In the genomic region with DNA sequence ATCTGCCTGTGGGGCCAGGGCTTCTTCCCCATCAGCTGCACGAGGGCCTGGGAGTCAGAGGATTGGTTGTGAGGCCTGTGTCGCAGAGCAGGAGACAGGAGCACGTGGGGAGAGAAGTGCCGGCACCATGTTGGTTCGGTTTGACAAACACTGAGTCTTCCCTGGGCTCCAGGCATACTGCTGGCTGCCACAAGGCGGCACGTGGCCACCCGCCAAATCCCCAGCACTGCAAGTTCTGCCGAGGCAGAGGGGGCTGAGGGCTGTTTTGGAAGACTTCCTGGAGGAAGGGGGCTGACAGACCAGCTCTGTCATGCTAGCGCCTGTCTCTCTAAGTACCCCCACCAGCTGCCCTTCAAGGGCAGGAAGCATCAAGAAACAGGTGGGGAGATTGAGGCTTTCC, we compare ENCODE assay signal across 1 cellular context.
TF ChIP-seq lines count a peak whose summit lies in the region.

No MANE protein-coding gene starts in this region.

TF ChIP-seq in WTC11, 78 proteins besides CTCF, POLR2A, EP300 and RAD21 (continued from another document):
- TF ChIP-seq, protein P1, sequence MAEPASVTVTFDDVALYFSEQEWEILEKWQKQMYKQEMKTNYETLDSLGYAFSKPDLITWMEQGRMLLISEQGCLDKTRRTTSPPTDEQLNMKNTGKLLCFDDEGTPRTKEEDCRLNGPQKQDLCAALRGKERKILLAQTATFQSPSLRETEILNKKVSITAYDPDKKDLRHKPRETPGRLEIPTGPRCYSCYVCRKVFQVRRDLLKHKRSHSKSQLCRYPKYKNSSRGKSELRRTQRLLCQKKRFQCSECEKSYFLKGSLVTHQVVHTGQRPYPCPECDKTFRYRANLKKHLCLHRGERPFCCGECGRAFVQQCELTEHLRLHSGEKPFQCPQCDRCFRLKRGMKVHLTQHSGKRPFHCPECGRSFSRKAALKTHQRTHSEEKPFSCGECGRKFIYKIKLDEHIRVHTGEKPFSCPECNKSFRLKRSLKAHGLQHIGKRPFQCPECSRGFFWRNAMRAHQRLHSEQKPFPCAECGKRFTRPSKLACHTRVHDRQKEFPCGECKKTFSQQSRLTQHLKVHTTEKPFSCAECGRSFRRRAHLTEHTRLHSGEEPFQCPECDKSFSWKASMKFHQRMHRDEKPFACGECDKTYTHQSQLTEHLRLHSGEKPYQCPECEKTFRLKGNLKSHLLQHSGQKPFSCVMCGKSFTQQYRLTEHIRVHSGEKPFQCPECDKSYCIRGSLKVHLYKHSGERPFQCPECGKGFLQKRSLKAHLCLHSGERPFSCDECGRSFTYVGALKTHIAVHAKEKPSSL (CRISPR knock-in tag; conservative IDR thresholded peaks at IDR 0.05): no peak
- TF ChIP-seq, protein P2, sequence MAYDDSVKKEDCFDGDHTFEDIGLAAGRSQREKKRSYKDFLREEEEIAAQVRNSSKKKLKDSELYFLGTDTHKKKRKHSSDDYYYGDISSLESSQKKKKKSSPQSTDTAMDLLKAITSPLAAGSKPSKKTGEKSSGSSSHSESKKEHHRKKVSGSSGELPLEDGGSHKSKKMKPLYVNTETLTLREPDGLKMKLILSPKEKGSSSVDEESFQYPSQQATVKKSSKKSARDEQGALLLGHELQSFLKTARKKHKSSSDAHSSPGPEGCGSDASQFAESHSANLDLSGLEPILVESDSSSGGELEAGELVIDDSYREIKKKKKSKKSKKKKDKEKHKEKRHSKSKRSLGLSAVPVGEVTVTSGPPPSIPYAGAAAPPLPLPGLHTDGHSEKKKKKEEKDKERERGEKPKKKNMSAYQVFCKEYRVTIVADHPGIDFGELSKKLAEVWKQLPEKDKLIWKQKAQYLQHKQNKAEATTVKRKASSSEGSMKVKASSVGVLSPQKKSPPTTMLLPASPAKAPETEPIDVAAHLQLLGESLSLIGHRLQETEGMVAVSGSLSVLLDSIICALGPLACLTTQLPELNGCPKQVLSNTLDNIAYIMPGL (CRISPR knock-in tag; IDR thresholded peaks at IDR 0.05): no peak
- TF ChIP-seq ELF4 (CRISPR knock-in tag; IDR thresholded peaks at IDR 0.05; ENCODE audit: low read depth): no peak
- no peak for TF ChIP-seq MLX (CRISPR knock-in tag; IDR thresholded peaks at IDR 0.05)
- TF ChIP-seq, protein P3, sequence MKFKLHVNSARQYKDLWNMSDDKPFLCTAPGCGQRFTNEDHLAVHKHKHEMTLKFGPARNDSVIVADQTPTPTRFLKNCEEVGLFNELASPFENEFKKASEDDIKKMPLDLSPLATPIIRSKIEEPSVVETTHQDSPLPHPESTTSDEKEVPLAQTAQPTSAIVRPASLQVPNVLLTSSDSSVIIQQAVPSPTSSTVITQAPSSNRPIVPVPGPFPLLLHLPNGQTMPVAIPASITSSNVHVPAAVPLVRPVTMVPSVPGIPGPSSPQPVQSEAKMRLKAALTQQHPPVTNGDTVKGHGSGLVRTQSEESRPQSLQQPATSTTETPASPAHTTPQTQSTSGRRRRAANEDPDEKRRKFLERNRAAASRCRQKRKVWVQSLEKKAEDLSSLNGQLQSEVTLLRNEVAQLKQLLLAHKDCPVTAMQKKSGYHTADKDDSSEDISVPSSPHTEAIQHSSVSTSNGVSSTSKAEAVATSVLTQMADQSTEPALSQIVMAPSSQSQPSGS (CRISPR knock-in tag; IDR thresholded peaks at IDR 0.05; ENCODE audit: borderline replicate concordance, low read depth): no peak
- no peak for TF ChIP-seq ZNF512 (CRISPR knock-in tag; IDR thresholded peaks at IDR 0.05; ENCODE audit: borderline replicate concordance)
- TF ChIP-seq, protein P4, sequence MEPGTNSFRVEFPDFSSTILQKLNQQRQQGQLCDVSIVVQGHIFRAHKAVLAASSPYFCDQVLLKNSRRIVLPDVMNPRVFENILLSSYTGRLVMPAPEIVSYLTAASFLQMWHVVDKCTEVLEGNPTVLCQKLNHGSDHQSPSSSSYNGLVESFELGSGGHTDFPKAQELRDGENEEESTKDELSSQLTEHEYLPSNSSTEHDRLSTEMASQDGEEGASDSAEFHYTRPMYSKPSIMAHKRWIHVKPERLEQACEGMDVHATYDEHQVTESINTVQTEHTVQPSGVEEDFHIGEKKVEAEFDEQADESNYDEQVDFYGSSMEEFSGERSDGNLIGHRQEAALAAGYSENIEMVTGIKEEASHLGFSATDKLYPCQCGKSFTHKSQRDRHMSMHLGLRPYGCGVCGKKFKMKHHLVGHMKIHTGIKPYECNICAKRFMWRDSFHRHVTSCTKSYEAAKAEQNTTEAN (CRISPR knock-in tag; IDR thresholded peaks at IDR 0.05): no peak
- TF ChIP-seq GTF2I (CRISPR knock-in tag; conservative IDR thresholded peaks at IDR 0.05): no peak
- TF ChIP-seq NFE2L1 (CRISPR knock-in tag; IDR thresholded peaks at IDR 0.05): 0 out of 2 replicates have a peak, but pooled peaks have one; percentile 22
TF ChIP-seq in WTC11: peak in this region for 6.
